Comparison of ENCODE assay signal across 8 cellular contexts in genomic region chr5:142014911-142015584, GRCh38. TPM values are rescaled to one million over a fixed set of nuclear protein-coding genes. Genes with fewer than 3 reads are reported as not detected.
A peak's percentile ranks its signal among the peaks of the same experiment; 100 is the strongest.
DNase-seq lines count a peak whose midpoint lies in the region; ATAC-seq and TF ChIP-seq lines count a peak whose summit lies in the region.

No MANE protein-coding gene starts in this region.

- peaks cover 6% of the 10 kb centered on the region for H3K36me3 ChIP-seq in H7 (replicated peaks; ENCODE audit: control insufficient read depth, insufficient read depth, low read length)
- peaks cover 10% of the 10 kb centered on the region for H3K36me3 ChIP-seq in endodermal cell (ENCODE audit: control insufficient read depth, insufficient read depth, low read length)
- no peaks in the 10 kb centered on the region for H3K36me3 ChIP-seq in naive thymus-derived CD4-positive, alpha-beta T cell (ENCODE audit: control insufficient read depth in 2 of 3, insufficient read depth in 3 of 3, low read length in 3 of 3)

- H3K4me1 ChIP-seq in endodermal cell (ENCODE audit: control insufficient read depth, insufficient read depth, low read length), result no peaks in the 10 kb centered on the region
- H3K4me1 ChIP-seq in naive thymus-derived CD4-positive, alpha-beta T cell (ENCODE audit: control insufficient read depth in 2 of 2, insufficient read depth in 2 of 2, low read length in 2 of 2), result peaks cover 44 to 47% of the 10 kb centered on the region in 2 donors

- POLR2A ChIA-PET in naive thymus-derived CD4-positive, alpha-beta T cell (lab: Charles Lee), result interaction anchor here (0.7 to 7.0 kb wide), 10 partner anchors 10 to 128 kb away, joined by 3 to 80 read pairs (median 7); partner anchors contain the start of genes NDFIP1 and RNF14

- peaks cover 1% of the 10 kb centered on the region for H3K9me3 ChIP-seq in endodermal cell (ENCODE audit: control insufficient read depth, low read length)
- no peaks in the 10 kb centered on the region for H3K9me3 ChIP-seq in naive thymus-derived CD4-positive, alpha-beta T cell (ENCODE audit: control insufficient read depth in 2 of 3, low read length in 3 of 3)

- peak; percentile 72 for TF ChIP-seq CTCF in endodermal cell (conservative IDR thresholded peaks at IDR 0.05)
- peak; percentile 76 for TF ChIP-seq CTCF in type B pancreatic cell (conservative IDR thresholded peaks at IDR 0.05)

- H3K27ac ChIP-seq in endodermal cell (ENCODE audit: low read depth, low read length), result no peak overlapping the region
- H3K27ac ChIP-seq in naive thymus-derived CD4-positive, alpha-beta T cell (ENCODE audit: low read depth, low read length), result peak overlapping the region; percentile 63

- WGBS in endodermal cell (ENCODE audit: insufficient coverage in 1 of 2, insufficient read length in 1 of 2), 2 experiments, result 58 to 88% methylated on average over 4 to 7 of the region's 7 CpGs

- ATAC-seq in naive thymus-derived CD4-positive, alpha-beta T cell, result peak; percentile 57
- ATAC-seq in GM19463 (IDR thresholded peaks at IDR 0.05; ENCODE audit: unreplicated experiment), result no peak

- no peak overlapping the region for H3K4me3 ChIP-seq in H7 (ENCODE audit: insufficient read depth, low read depth, low read length)
- no peak overlapping the region for H3K4me3 ChIP-seq in endodermal cell (ENCODE audit: low read length)
- H3K4me3 ChIP-seq in naive thymus-derived CD4-positive, alpha-beta T cell (ENCODE audit: low read length), result peak overlapping the region; percentile 24

- no peak overlapping the region for H3K27ac Mint-ChIP-seq in endodermal cell
- H3K27ac Mint-ChIP-seq in naive thymus-derived CD4-positive, alpha-beta T cell, result peak overlapping the region; percentile 76 to 93 (median 90)
- peak overlapping the region; percentile 24 for H3K27ac Mint-ChIP-seq in type B pancreatic cell

- H3K27me3 Mint-ChIP-seq in endodermal cell (ENCODE audit: insufficient read depth) (peaks cover 2% of the 10 kb centered on the region), type B pancreatic cell (no peaks in the 10 kb centered on the region)
- no peaks in the 10 kb centered on the region for H3K27me3 Mint-ChIP-seq in naive thymus-derived CD4-positive, alpha-beta T cell

- intact Hi-C loops in naive thymus-derived CD4-positive, alpha-beta T cell (cut with micrococcal nuclease), result loop anchor here (1.0 to 10.0 kb wide), 12 partner anchors 14 to 990 kb away; partner anchors contain the start of genes DELE1 (in 2 of the 2), NDFIP1 (in 2 of the 2) and RNF14 (in 2 of the 2)

- peaks cover 1% of the 10 kb centered on the region for H3K4me1 Mint-ChIP-seq in endodermal cell
- H3K4me1 Mint-ChIP-seq in naive thymus-derived CD4-positive, alpha-beta T cell, result peaks cover 27 to 81% (median 72%) of the 10 kb centered on the region in 7 donors
- peaks cover 23% of the 10 kb centered on the region for H3K4me1 Mint-ChIP-seq in type B pancreatic cell (ENCODE audit: unreplicated experiment)

- no peak overlapping the region for H3K9ac ChIP-seq in endodermal cell (ENCODE audit: extremely low read depth, low read length, poor library complexity, severe bottlenecking)

- no peaks in the 10 kb centered on the region for H3K27me3 ChIP-seq in H7 (ENCODE audit: control insufficient read depth, insufficient read depth, low read length)
- H3K27me3 ChIP-seq in endodermal cell (ENCODE audit: control insufficient read depth, insufficient read depth, low read length, poor library complexity, severe bottlenecking), result no peaks in the 10 kb centered on the region
- H3K27me3 ChIP-seq in naive thymus-derived CD4-positive, alpha-beta T cell (ENCODE audit: control insufficient read depth in 2 of 2, insufficient read depth in 2 of 2, low read length in 2 of 2), result no peaks in the 10 kb centered on the region

- H3K36me3 Mint-ChIP-seq in endodermal cell (ENCODE audit: low read depth) (peaks cover 6% of the 10 kb centered on the region), type B pancreatic cell (no peaks in the 10 kb centered on the region)
- H3K36me3 Mint-ChIP-seq in naive thymus-derived CD4-positive, alpha-beta T cell, result peaks cover 0 to 8% (median 0%) of the 10 kb centered on the region in 5 donors

- H3K9me3 Mint-ChIP-seq in endodermal cell (no peaks in the 10 kb centered on the region), type B pancreatic cell (no peaks in the 10 kb centered on the region)
- H3K9me3 Mint-ChIP-seq in naive thymus-derived CD4-positive, alpha-beta T cell, result peaks cover 0 to 3% (median 0%) of the 10 kb centered on the region in 11 donors

- CTCF ChIA-PET in naive thymus-derived CD4-positive, alpha-beta T cell (lab: Charles Lee), result interaction anchor here (0.7 to 7.6 kb wide), 12 partner anchors 10 to 129 kb away, joined by 3 to 82 read pairs (median 4); partner anchors contain the start of gene NDFIP1

- DNase-seq in DMS114 treated with DMSO at 0.1 percent for 48 hours (lab: John Stamatoyannopoulos, UW; ENCODE audit: unreplicated experiment) (peak; percentile 38), H7 (peak; percentile 59), NCI-H345 treated with DMSO at 0.1 percent for 48 hours (lab: John Stamatoyannopoulos, UW; ENCODE audit: unreplicated experiment) (peak; percentile 49), endodermal cell (peak; percentile 56), type B pancreatic cell (ENCODE audit: extremely low spot score, unreplicated experiment) (no peak)
- peak; percentile 27 to 40 for DNase-seq in activated CD4-positive, alpha-beta T cell treated with anti-CD3 and anti-CD28 coated beads, Interleukin-2, amount 50 U/mL, for 4 hours
- peak in 8 of 9 donors; percentile 45 to 69 (median 62) for DNase-seq in naive thymus-derived CD4-positive, alpha-beta T cell

- no peak overlapping the region for H3K4me3 Mint-ChIP-seq in endodermal cell
- peak overlapping the region; percentile 46 to 77 (median 71) for H3K4me3 Mint-ChIP-seq in naive thymus-derived CD4-positive, alpha-beta T cell
- H3K4me3 Mint-ChIP-seq in type B pancreatic cell, result peak overlapping the region; percentile 55

RNA-seq across cellular contexts. Expression of gene GNPDA1, which starts 2.2 kb away (rescaled TPM):
- total RNA-seq in H7 (2014; rRNA removed; shearing (Covaris generic)), result 72.2 and 87.0 TPM in 2 replicates
- total RNA-seq in endodermal cell (100 to 1,000 TPM in 1 of 2 donors, 10 to 100 TPM in 1; 90.9 to 118 TPM), type B pancreatic cell (ENCODE audit: low replicate concordance) (41.3 and 50.4 TPM in 2 replicates)
- polyA plus RNA-seq in endodermal cell (2013, experiment 1 of 2), result 73.3 TPM
- polyA plus RNA-seq in endodermal cell (2013, experiment 2 of 2), result 64.5 TPM
- 10 to 100 TPM; 13.3 to 60.4 (median 26.4) TPM for total RNA-seq in naive thymus-derived CD4-positive, alpha-beta T cell
- polyA plus RNA-seq in naive thymus-derived CD4-positive, alpha-beta T cell, result 10 to 100 TPM; 37.9 to 47.7 TPM

RNA-seq across cellular contexts. Expression of gene RNF14, which starts 46.1 kb away (rescaled TPM):
- total RNA-seq in H7 (2014; rRNA removed; shearing (Covaris generic)), result 52.3 and 55.3 TPM in 2 replicates
- total RNA-seq in endodermal cell, result 10 to 100 TPM; 27.5 to 33.0 TPM
- 33.7 TPM for polyA plus RNA-seq in endodermal cell (2013, experiment 1 of 2)
- 31.9 TPM for polyA plus RNA-seq in endodermal cell (2013, experiment 2 of 2)
- total RNA-seq in naive thymus-derived CD4-positive, alpha-beta T cell, result 10 to 100 TPM; 14.7 to 32.0 (median 24.8) TPM
- 10 to 100 TPM; 33.0 to 40.2 TPM for polyA plus RNA-seq in naive thymus-derived CD4-positive, alpha-beta T cell
- total RNA-seq in type B pancreatic cell (ENCODE audit: low replicate concordance), result 39.8 and 59.2 TPM in 2 replicates

RNA-seq across cellular contexts. Expression of gene PCDH12, which starts 57.0 kb away (rescaled TPM):
- total RNA-seq in H7 (2014; rRNA removed; shearing (Covaris generic)), result 0.10 TPM in 1 of 2 replicates, not detected in the other
- total RNA-seq in endodermal cell (not detected), type B pancreatic cell (ENCODE audit: low replicate concordance) (not detected in 2 replicates)
- 0.04 TPM for polyA plus RNA-seq in endodermal cell (2013, experiment 1 of 2)
- 0.17 TPM for polyA plus RNA-seq in endodermal cell (2013, experiment 2 of 2)
- 1 to 10 TPM in 1 of 5 experiments, under 1 TPM in 1, not detected in 3; 0.78 to 1.5 TPM for total RNA-seq in naive thymus-derived CD4-positive, alpha-beta T cell
- under 1 TPM; 0.11 to 0.29 TPM for polyA plus RNA-seq in naive thymus-derived CD4-positive, alpha-beta T cell
